In genomic region chr1:110992329-110992728, GRCh38 we compare ENCODE assay signal across 8 cellular contexts. TPM values are rescaled to one million over a fixed set of nuclear protein-coding genes. Genes with fewer than 3 reads are reported as not detected.
DNase-seq lines count a peak whose midpoint lies in the region; ATAC-seq, FAIRE-seq and TF ChIP-seq lines count a peak whose summit lies in the region.
"Not testable (repeated sequence)": the region's sequence is repeated elsewhere in the genome, so short reads cannot be mapped to it uniquely, and the experiment has no call there.

No MANE protein-coding gene starts in this region.

- intact Hi-C loops in GM12878 (cut with micrococcal nuclease; ENCODE audit: unreplicated experiment) = loop anchor here (2.0 to 10.0 kb wide), 2 partner anchors 210 to 368 kb away; no protein-coding TSS in a partner anchor

- POLR2A ChIA-PET in GM10248 (lab: Yijun Ruan, JAX); RWPE1 (lab: Yijun Ruan, JAX; ENCODE audit: low non-redundant PET): not testable (repeated sequence)
- POLR2A ChIA-PET in GM12878 (lab: Charles Lee) = interaction anchor here (0.7 kb wide), 1 partner anchor 149 kb away, joined by 3 read pairs; no protein-coding TSS in a partner anchor

- in situ Hi-C loops in GM12878 (cut with MboI) = loop anchor here (5.0 kb wide), 1 partner anchor 210 kb away; no protein-coding TSS in a partner anchor

- WGBS in GM12878 (ENCODE audit: insufficient coverage, insufficient replicate concordance, low lambda C conversion rate, missing lambda C conversion rate) = 4% methylated on average over 2 of the region's 2 CpGs

- not testable (repeated sequence) for H4K20me1 ChIP-seq in GM12878 (ENCODE audit: control insufficient read depth, insufficient read depth); neural cell (ENCODE audit: insufficient read depth)

- TF ChIP-seq EP300 in GM12878 (IDR thresholded peaks at IDR 0.05; ENCODE audit: borderline replicate concordance in 1 of 2, control insufficient read depth in 1 of 2, low read depth in 2 of 2, low read length in 2 of 2); neural cell (conservative IDR thresholded peaks at IDR 0.05; ENCODE audit: poor library complexity, severe bottlenecking): not testable (repeated sequence)

- CTCF ChIA-PET in GM10248 (lab: Yijun Ruan, JAX) = interaction anchor here (0.6 to 3.0 kb wide), 24 partner anchors 10 to 1109 kb away, joined by 3 to 14 read pairs (median 4); no protein-coding TSS in a partner anchor
- CTCF ChIA-PET in RWPE1 (lab: Yijun Ruan, JAX) = interaction anchor here (0.6 to 0.7 kb wide), 5 partner anchors 27 to 1913 kb away, joined by 3 to 4 read pairs (median 3); no protein-coding TSS in a partner anchor
- CTCF ChIA-PET in GM12878 (lab: Yijun Ruan, JAX) = interaction anchor here (0.6 to 6.2 kb wide), 38 partner anchors 9 to 563 kb away, joined by 3 to 68 read pairs (median 4); partner anchors contain the start of genes CEPT1 and DRAM2

- not testable (repeated sequence) for H3K79me2 ChIP-seq in GM12878 (ENCODE audit: control insufficient read depth, insufficient read depth, low read length); neural cell (replicated peaks; ENCODE audit: insufficient read depth, low read length)

- peak; percentile 40 for TF ChIP-seq CTCF in GM10248 (IDR thresholded peaks at IDR 0.05; ENCODE audit: control extremely low read depth, extremely low read depth, low read depth, missing control alignments)
- TF ChIP-seq CTCF in RWPE1 (conservative IDR thresholded peaks at IDR 0.05; ENCODE audit: low read depth) = 0 out of 2 replicates have a peak, but pooled peaks have one; percentile 16
- TF ChIP-seq CTCF in GM12878 (IDR thresholded peaks at IDR 0.05 in 2 of 3, conservative IDR thresholded peaks at IDR 0.05 in 1 of 3; ENCODE audit: control insufficient read depth in 2 of 3, extremely low read depth in 1 of 3, insufficient read depth in 1 of 3, low read depth in 3 of 3, low read length in 3 of 3) = peak; percentile 19 to 43 (median 21); a peak in 3 of 6 replicates
- peak; percentile 55 for TF ChIP-seq CTCF in neural cell (IDR thresholded peaks at IDR 0.05; ENCODE audit: poor library complexity, severe bottlenecking)

- H3K27me3 ChIP-seq in GM12878 (replicated peaks in 1 of 2; ENCODE audit: control insufficient read depth in 2 of 2, insufficient read depth in 2 of 2, low read length in 1 of 2); neural cell (ENCODE audit: insufficient read depth, low read depth, low read length): not testable (repeated sequence)

- not testable (repeated sequence) for H3K36me3 ChIP-seq in GM12878 (ENCODE audit: control insufficient read depth in 2 of 2, insufficient read depth in 2 of 2, low read length in 1 of 2); neural cell (ENCODE audit: insufficient read depth, low read length)

- not testable (repeated sequence) for H3K4me3 ChIP-seq in Jurkat, Clone E6-1 (ENCODE audit: low read length); GM12878; neural cell (ENCODE audit: low read length)

- H3K4me2 ChIP-seq in GM12878 (ENCODE audit: control insufficient read depth, insufficient read depth); neural cell (ENCODE audit: low read length): not testable (repeated sequence)

- peak; percentile 48 for TF ChIP-seq RAD21 in GM12878 (IDR thresholded peaks at IDR 0.05; ENCODE audit: insufficient read depth, low read depth, low read length)
- not testable (repeated sequence) for TF ChIP-seq RAD21 in neural cell (conservative IDR thresholded peaks at IDR 0.05)

- not testable (repeated sequence) for H3K9me2 ChIP-seq in neural cell (ENCODE audit: insufficient read depth, low read length)

- DNase-seq in AML-193 (lab: John Stamatoyannopoulos, UW) (peak; percentile 20 to 47), GM10248 (ENCODE audit: extremely low spot score) (peak; percentile 29), NCI-H2227 (lab: John Stamatoyannopoulos, UW; ENCODE audit: unreplicated experiment) (peak; percentile 24), RWPE1 (ENCODE audit: low spot score) (peak; percentile 23), germinal center (ENCODE audit: low spot score) (peak; percentile 29)
- peak; percentile 54 for DNase-seq in Jurkat, Clone E6-1 (ENCODE audit: low read depth, low spot score)
- not testable (repeated sequence) for DNase-seq in GM12878 (ENCODE audit: low read depth, low spot score)

- H3K4me1 ChIP-seq in GM12878 (ENCODE audit: control insufficient read depth, insufficient read depth, low read length) = not testable (repeated sequence)

- peak; percentile 47 for FAIRE-seq in GM12878 (lab: Jason Lieb, UNC)

- not testable (repeated sequence) for BruUV-seq in GM12878 (replicated peaks; lab: Mats Ljungman, UMichigan)

- ATAC-seq in GM12878 = peak; percentile 77

- H3K9me3 ChIP-seq in GM12878 (replicated peaks; ENCODE audit: control insufficient read depth, insufficient read depth, low read length); neural cell (ENCODE audit: low read length): not testable (repeated sequence)

- H3F3A ChIP-seq in neural cell (ENCODE audit: insufficient read depth, low read length, poor library complexity, severe bottlenecking) = not testable (repeated sequence)

- RAD21 ChIA-PET in GM12878 (lab: Charles Lee; ENCODE audit: unreplicated experiment) = interaction anchor here (0.6 to 2.1 kb wide), 12 partner anchors 12 to 373 kb away, joined by 3 to 20 read pairs (median 4); no protein-coding TSS in a partner anchor

- H3K9ac ChIP-seq in GM12878 (ENCODE audit: control insufficient read depth, insufficient read depth, low read length); neural cell (ENCODE audit: low read length): not testable (repeated sequence)

- H2AFZ ChIP-seq in GM12878 (ENCODE audit: control insufficient read depth, low read depth, low read length); neural cell (ENCODE audit: low read depth, low read length): not testable (repeated sequence)

- SMC1A ChIA-PET in GM12878 (lab: Charles Lee; ENCODE audit: uncharacterized antibody, unreplicated experiment) = interaction anchor here (0.7 to 3.3 kb wide), 16 partner anchors 38 to 407 kb away, joined by 3 to 23 read pairs (median 4); no protein-coding TSS in a partner anchor

- TF ChIP-seq POLR2A in GM12878 (IDR thresholded peaks at IDR 0.05; ENCODE audit: low read depth, low read length) = not testable (repeated sequence)

- H3K27ac ChIP-seq in RWPE1; GM12878 (ENCODE audit: control insufficient read depth, insufficient read depth); neural cell (ENCODE audit: low read length): not testable (repeated sequence)

TF ChIP-seq in GM12878, 131 proteins besides CTCF, POLR2A, EP300 and RAD21:
- TF ChIP-seq SMC3 (IDR thresholded peaks at IDR 0.05; ENCODE audit: borderline replicate concordance, low read length) = peak; percentile 28; the same call in 1 of the 2 replicates

RNA-seq across cellular contexts. Expression of gene LRIF1, which starts 28.6 kb away (rescaled TPM):
- 17.1 TPM for polyA plus RNA-seq in Jurkat, Clone E6-1 (2012; ENCODE audit: insufficient read depth, insufficient read length)
- total RNA-seq in GM12878 (2013; cell fraction: nucleolus; rRNA removed) = 41.0 and 46.2 TPM in 2 replicates
- total RNA-seq in GM12878 (2014; rRNA removed) (13.4 and 15.5 TPM in 2 replicates), GM12878 (2014; rRNA removed; fragmentation: Illumina TruSeq; extraction: Trizol) (20.3 and 21.1 TPM in 2 replicates), GM12878 (2021) (12.8 and 13.4 TPM in 2 replicates)
- 4.8 TPM for polyA plus RNA-seq in GM12878 (2011; ENCODE audit: low read depth)
- polyA plus RNA-seq in GM12878 (2011; rRNA removed) (13.6 and 21.2 TPM in 2 replicates), GM12878 (2014; fragmentation: Illumina TruSeq; extraction: Trizol) (17.0 and 23.6 TPM in 2 replicates), GM12878 (2014; fragmentation: Nextera tagmentation; extraction: Ambion mirVana) (10 to 100 TPM; 15.4 to 16.1 TPM), GM12878 (2014; rRNA removed) (9.7 TPM in 2 replicates), GM12878 (2016; fragmentation: Nextera tagmentation; extraction: Ambion mirVana) (10 to 100 TPM; 16.6 to 17.7 TPM), neural cell (22.1 and 26.8 TPM in 2 replicates)
- 5.2 and 5.4 TPM in 2 replicates for polyA plus RNA-seq in GM12878 (2011; cell fraction: cytosol; rRNA removed)
- polyA plus RNA-seq in GM12878 (2011; cell fraction: nucleus; rRNA removed) = 9.8 and 12.0 TPM in 2 replicates
- 10.7 and 19.0 TPM in 2 replicates for polyA plus RNA-seq in GM12878 (2012)
- 8.3 and 8.9 TPM in 2 replicates for polyA minus RNA-seq in GM12878 (2011; rRNA and poly(A)+ RNA removed)
- 5.3 and 5.8 TPM in 2 replicates for polyA minus RNA-seq in GM12878 (2011; cell fraction: cytosol; rRNA and poly(A)+ RNA removed)
- polyA minus RNA-seq in GM12878 (2011; cell fraction: nucleus; rRNA and poly(A)+ RNA removed) = 12.1 and 18.7 TPM in 2 replicates
- polyA minus RNA-seq in neural cell = 43.6 and 44.5 TPM in 2 replicates
